2 cellular contexts compared by ENCODE assay signal in the genomic region with DNA sequence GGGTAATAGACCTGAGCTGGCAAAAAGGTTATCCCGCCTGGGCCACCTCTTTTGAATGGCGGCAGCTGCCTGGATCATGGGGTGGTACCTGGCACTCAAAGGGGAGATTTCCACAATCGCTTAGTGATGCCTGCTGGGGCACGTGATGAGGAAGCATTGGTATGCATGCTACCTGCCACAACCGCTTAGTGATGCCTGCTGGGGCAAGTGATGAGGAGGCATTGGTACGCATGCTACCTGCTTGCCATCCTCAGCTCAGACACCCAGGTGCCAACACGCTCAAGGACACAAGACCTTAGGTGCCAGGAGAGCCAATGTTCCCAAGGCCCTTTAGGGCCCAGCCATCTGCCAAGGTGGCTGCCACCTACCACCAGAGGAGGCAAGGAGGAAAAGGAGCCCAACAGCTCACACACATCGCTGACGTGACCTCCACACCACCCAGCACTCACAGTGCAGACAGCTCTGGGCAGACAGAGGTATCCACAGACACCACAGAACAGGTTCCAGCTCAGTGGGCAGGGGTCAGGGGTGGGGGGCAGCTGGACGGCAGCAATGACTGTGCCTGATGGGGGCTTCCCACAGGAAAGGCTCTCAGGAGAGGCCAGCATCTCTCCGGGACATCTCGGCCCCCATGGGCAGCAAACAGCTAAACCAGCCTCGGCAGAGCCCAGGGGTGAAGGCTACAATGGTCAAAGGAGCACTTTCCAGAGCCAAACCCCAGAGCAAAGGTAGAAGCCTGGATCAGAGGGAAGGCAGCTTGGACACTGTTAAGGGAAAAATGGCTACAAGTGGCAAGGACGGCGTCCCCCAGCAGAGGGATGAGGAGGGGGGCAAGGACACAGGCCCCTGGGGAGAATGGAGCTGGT.
TF ChIP-seq lines count a peak whose summit lies in the region.

No MANE protein-coding gene starts in this region.

TF ChIP-seq in HEK293, 187 proteins besides CTCF, POLR2A, EP300 and RAD21:
- TF ChIP-seq ZNF596 (tag by site-specific recombination; IDR thresholded peaks at IDR 0.05) (no peak), HOXD13 (CRISPR knock-in tag; IDR thresholded peaks at IDR 0.05; ENCODE audit: borderline replicate concordance) (no peak), ZNF23 (tag by site-specific recombination; IDR thresholded peaks at IDR 0.05; ENCODE audit: borderline replicate concordance) (0 out of 2 replicates have a peak, but pooled peaks have one; percentile 62), KLF1 (tag by site-specific recombination; IDR thresholded peaks at IDR 0.05) (no peak), ZNF530 (tag by site-specific recombination; IDR thresholded peaks at IDR 0.05; ENCODE audit: low read depth) (no peak), SETDB1 (IDR thresholded peaks at IDR 0.05; ENCODE audit: insufficient read length, low read length) (no peak), ZNF302 (tag by site-specific recombination; IDR thresholded peaks at IDR 0.05; ENCODE audit: low read depth) (no peak)
- TF ChIP-seq, protein P1, sequence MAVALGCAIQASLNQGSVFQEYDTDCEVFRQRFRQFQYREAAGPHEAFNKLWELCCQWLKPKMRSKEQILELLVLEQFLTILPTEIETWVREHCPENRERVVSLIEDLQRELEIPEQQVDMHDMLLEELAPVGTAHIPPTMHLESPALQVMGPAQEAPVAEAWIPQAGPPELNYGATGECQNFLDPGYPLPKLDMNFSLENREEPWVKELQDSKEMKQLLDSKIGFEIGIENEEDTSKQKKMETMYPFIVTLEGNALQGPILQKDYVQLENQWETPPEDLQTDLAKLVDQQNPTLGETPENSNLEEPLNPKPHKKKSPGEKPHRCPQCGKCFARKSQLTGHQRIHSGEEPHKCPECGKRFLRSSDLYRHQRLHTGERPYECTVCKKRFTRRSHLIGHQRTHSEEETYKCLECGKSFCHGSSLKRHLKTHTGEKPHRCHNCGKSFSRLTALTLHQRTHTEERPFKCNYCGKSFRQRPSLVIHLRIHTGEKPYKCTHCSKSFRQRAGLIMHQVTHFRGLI (tag by site-specific recombination; IDR thresholded peaks at IDR 0.05): no peak

TF ChIP-seq in HepG2, 621 proteins besides CTCF, POLR2A, EP300 and RAD21:
- no peak for TF ChIP-seq SATB2 (CRISPR knock-in tag; IDR thresholded peaks at IDR 0.05)
- peak; percentile 10 for TF ChIP-seq AGO2 (optimal IDR thresholded peaks at IDR 0.05; ENCODE audit: low read depth, low read length)
- TF ChIP-seq, protein P2, sequence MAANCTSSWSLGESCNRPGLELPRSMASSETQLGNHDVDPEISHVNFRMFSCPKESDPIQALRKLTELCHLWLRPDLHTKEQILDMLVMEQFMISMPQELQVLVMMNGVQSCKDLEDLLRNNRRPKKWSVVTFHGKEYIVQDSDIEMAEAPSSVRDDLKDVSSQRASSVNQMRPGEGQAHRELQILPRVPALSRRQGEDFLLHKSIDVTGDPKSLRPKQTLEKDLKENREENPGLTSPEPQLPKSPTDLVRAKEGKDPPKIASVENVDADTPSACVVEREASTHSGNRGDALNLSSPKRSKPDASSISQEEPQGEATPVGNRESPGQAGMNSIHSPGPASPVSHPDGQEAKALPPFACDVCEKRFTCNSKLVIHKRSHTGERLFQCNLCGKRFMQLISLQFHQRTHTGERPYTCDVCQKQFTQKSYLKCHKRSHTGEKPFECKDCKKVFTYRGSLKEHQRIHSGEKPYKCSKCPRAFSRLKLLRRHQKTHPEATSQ (CRISPR knock-in tag; IDR thresholded peaks at IDR 0.05; ENCODE audit: borderline replicate concordance): no peak
- peak; percentile 13 for TF ChIP-seq RBM22 (optimal IDR thresholded peaks at IDR 0.05; ENCODE audit: low read length)
TF ChIP-seq in HepG2: peak in this region for 2.
